In the genomic region with DNA sequence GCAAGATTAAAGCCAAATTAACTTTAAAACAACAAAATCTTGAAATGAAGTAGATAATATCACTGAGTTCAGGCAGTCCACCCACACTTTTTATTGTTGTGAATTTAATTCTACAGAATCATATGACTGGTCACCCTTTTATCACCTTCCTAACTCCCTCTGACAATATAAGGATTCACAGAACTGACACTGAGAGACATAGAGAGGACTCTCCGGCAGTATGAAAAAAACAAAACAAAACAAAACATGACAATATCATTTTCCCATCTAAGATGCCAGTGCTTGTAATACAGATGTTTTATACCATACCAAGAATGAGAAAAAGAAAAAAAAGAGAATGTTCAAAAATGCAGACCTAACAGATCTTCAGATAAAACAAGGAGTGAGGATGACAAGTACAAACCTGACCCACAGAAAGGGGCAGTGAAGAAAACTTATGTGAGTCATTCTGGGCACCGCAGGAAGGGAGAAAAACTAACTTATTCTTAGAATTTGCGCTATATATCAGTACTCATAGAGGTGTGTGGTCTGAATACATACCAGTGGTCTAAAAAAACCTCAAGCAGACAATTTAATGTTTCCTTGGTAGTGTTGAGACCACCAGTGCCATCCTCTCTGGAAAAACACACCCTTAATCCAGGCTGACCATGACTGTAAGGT, we compare ENCODE assay signal across 10 cellular contexts.
DNase-seq lines count a peak whose midpoint lies in the region; ATAC-seq, FAIRE-seq and TF ChIP-seq lines count a peak whose summit lies in the region.
"Had no signal": no experiment of that assay in that cellular context is flagged by ENCODE, and none has a peak within 500 bp of the region (broad histone marks: within the 10 kb centered on the region; RNA-seq: fewer than 3 reads in every experiment).

No MANE protein-coding gene starts in this region.

- H3K4me1 ChIP-seq in GM12878 (ENCODE audit: control insufficient read depth, insufficient read depth, low read length), result peaks cover 8% of the 10 kb centered on the region

- no peak for TF ChIP-seq EP300 in GM12878 (IDR thresholded peaks at IDR 0.05; ENCODE audit: borderline replicate concordance in 1 of 2, control insufficient read depth in 1 of 2, low read depth in 2 of 2, low read length in 2 of 2)

- no peak overlapping the region for H3K27ac ChIP-seq in GM12878 (ENCODE audit: control insufficient read depth, insufficient read depth)

- no peak overlapping the region for H3K4me2 ChIP-seq in GM12878 (ENCODE audit: control insufficient read depth, insufficient read depth)

- no peaks in the 10 kb centered on the region for H4K20me1 ChIP-seq in GM12878 (ENCODE audit: control insufficient read depth, insufficient read depth)

- ATAC-seq in GM12878 (peak; percentile 89), GM19023 (IDR thresholded peaks at IDR 0.05; ENCODE audit: unreplicated experiment) (no peak)

- DNase-seq in stimulated activated CD8-positive, alpha-beta memory T cell treated with anti-CD3 and anti-CD28 coated beads, Interleukin-15, amount 100 ng/mL, for 48 hours (ENCODE audit: low read depth in 2 of 2), result peak; percentile 18 to 19
- DNase-seq in stimulated activated CD8-positive, alpha-beta memory T cell treated with anti-CD3 and anti-CD28 coated beads, Interleukin-4, amount 100 ng/mL, for 48 hours, result no peak
- peak; percentile 83 for DNase-seq in HT1080 (ENCODE audit: low read depth)
- peak; percentile 21 for DNase-seq in GM12878 (ENCODE audit: low read depth, low spot score)
- DNase-seq in COLO829 (ENCODE audit: low spot score), result no peak
- no peak for DNase-seq in H54 (ENCODE audit: insufficient read length, low spot score)
- no peak for DNase-seq in NCI-H82 treated with DMSO at 0.1 percent for 48 hours (lab: John Stamatoyannopoulos, UW; ENCODE audit: unreplicated experiment)
- DNase-seq: gastrocnemius medialis; stimulated activated CD4-positive, alpha-beta T cell treated with anti-CD3 and anti-CD28 coated beads, Interleukin-4, amount 100 ng/mL, for 24 hours had no signal

- H3K9ac ChIP-seq in GM12878 (ENCODE audit: control insufficient read depth, insufficient read depth, low read length), result no peak overlapping the region

- no peaks in the 10 kb centered on the region for H3K27me3 ChIP-seq in GM12878 (replicated peaks in 1 of 2; ENCODE audit: control insufficient read depth in 2 of 2, insufficient read depth in 2 of 2, low read length in 1 of 2)
- H3K27me3 ChIP-seq: gastrocnemius medialis had no signal

- TF ChIP-seq RAD21 in GM12878 (IDR thresholded peaks at IDR 0.05; ENCODE audit: insufficient read depth, low read depth, low read length), result no peak

- CTCF ChIA-PET in GM12878 (lab: Yijun Ruan, JAX), result no interaction called here

- WGBS in GM12878 (ENCODE audit: insufficient coverage, insufficient replicate concordance, low lambda C conversion rate, missing lambda C conversion rate), result 35% methylated on average over 3 of the region's 3 CpGs

- no TSS peak for BruUV-seq in GM12878 (replicated peaks; lab: Mats Ljungman, UMichigan)

- SMC1A ChIA-PET in GM12878 (lab: Charles Lee; ENCODE audit: uncharacterized antibody, unreplicated experiment), result no interaction called here

- POLR2A ChIA-PET in GM12878 (lab: Charles Lee), result no interaction called here

- no peak for TF ChIP-seq CTCF in GM12878 (IDR thresholded peaks at IDR 0.05 in 2 of 3, conservative IDR thresholded peaks at IDR 0.05 in 1 of 3; ENCODE audit: control insufficient read depth in 2 of 3, extremely low read depth in 1 of 3, insufficient read depth in 1 of 3, low read depth in 3 of 3, low read length in 3 of 3)

- FAIRE-seq in GM12878 (lab: Jason Lieb, UNC), result no peak
- no peak for FAIRE-seq in H54 (lab: Jason Lieb, UNC)

- no peaks in the 10 kb centered on the region for H3K9me3 ChIP-seq in GM12878 (replicated peaks; ENCODE audit: control insufficient read depth, insufficient read depth, low read length)
- H3K9me3 ChIP-seq: gastrocnemius medialis had no signal

- no peaks in the 10 kb centered on the region; the same call in 1 of the 2 replicates for H3K79me2 ChIP-seq in GM12878 (ENCODE audit: control insufficient read depth, insufficient read depth, low read length)

- H3K4me3 ChIP-seq in GM12878, result no peak overlapping the region
- H3K4me3 ChIP-seq: gastrocnemius medialis had no signal

- intact Hi-C loops in GM12878 (cut with micrococcal nuclease; ENCODE audit: unreplicated experiment), result no loop called here

- RAD21 ChIA-PET in GM12878 (lab: Charles Lee; ENCODE audit: unreplicated experiment), result no interaction called here

- H2AFZ ChIP-seq in GM12878 (ENCODE audit: control insufficient read depth, low read depth, low read length), result no peak overlapping the region

- TF ChIP-seq POLR2A in GM12878 (IDR thresholded peaks at IDR 0.05; ENCODE audit: low read depth, low read length), result no peak
- no peak for TF ChIP-seq POLR2A in H54 (IDR thresholded peaks at IDR 0.05; ENCODE audit: low read depth, low read length)

- in situ Hi-C loops in GM12878 (cut with MboI), result no loop called here

- H3K36me3 ChIP-seq in GM12878 (ENCODE audit: control insufficient read depth in 2 of 2, insufficient read depth in 2 of 2, low read length in 1 of 2), result peaks cover 0 to 3% of the 10 kb centered on the region in 2 experiments; a peak in 2 of 4 replicates
- H3K36me3 ChIP-seq: gastrocnemius medialis had no signal

TF ChIP-seq in GM12878, 131 proteins besides CTCF, POLR2A, EP300 and RAD21:
- TF ChIP-seq MEF2A (IDR thresholded peaks at IDR 0.05; ENCODE audit: insufficient read depth, low read depth, low read length), result no peak
- TF ChIP-seq NFIC (IDR thresholded peaks at IDR 0.05; ENCODE audit: low read depth, low read length), result peak; percentile 44; the same call in 1 of the 2 replicates
- TF ChIP-seq JUNB (IDR thresholded peaks at IDR 0.05), result peak; percentile 61; the same call in 1 of the 2 replicates
- peak; percentile 82 for TF ChIP-seq RUNX3 (IDR thresholded peaks at IDR 0.05; ENCODE audit: low read length)
- no peak for TF ChIP-seq ZNF217 (IDR thresholded peaks at IDR 0.05)

Comparison
In these comparisons a context has a peak if more than half of its experiments do, and no peak if none do; other contexts are left out.
1. DNase-seq: peak in stimulated activated CD8-positive, alpha-beta memory T cell treated with anti-CD3 and anti-CD28 coated beads, Interleukin-15, amount 100 ng/mL, for 48 hours (2 of 2), HT1080 (single experiment) and GM12878 (single experiment); none in stimulated activated CD8-positive, alpha-beta memory T cell treated with anti-CD3 and anti-CD28 coated beads, Interleukin-4, amount 100 ng/mL, for 48 hours (single experiment), COLO829 (single experiment), H54 (single experiment) and NCI-H82 treated with DMSO at 0.1 percent for 48 hours (single experiment).